3 cellular contexts compared by ENCODE assay signal in genomic region chr19:23065306-23065705, GRCh38.
"Had no signal": no experiment of that assay in that cellular context is flagged by ENCODE, and none has a peak within 500 bp of the region (broad histone marks: within the 10 kb centered on the region; RNA-seq: fewer than 3 reads in every experiment).

No MANE protein-coding gene starts in this region.

- DNase-seq: GDM1, GF-D8 had no signal

- H3K4me3 ChIP-seq: GM12878 had no signal
